ENCODE assay signal across 8 cellular contexts in genomic region chr9:19456996-19457693, GRCh38.
DNase-seq lines count a peak whose midpoint lies in the region; ATAC-seq and TF ChIP-seq lines count a peak whose summit lies in the region.

No MANE protein-coding gene starts in this region.

- H3K36me3 ChIP-seq in HUES48 (ENCODE audit: control insufficient read depth, insufficient read depth, low read length): no peaks in the 10 kb centered on the region
- no peaks in the 10 kb centered on the region for H3K36me3 ChIP-seq in OCI-LY3 (replicated peaks; ENCODE audit: low read depth, low read length)

- H3K4me3 ChIP-seq in HUES48 (ENCODE audit: low read depth, low read length) (no peak overlapping the region), OCI-LY3 (ENCODE audit: low read length) (peak overlapping the region; percentile 75)

- no peaks in the 10 kb centered on the region for H3K79me2 ChIP-seq in OCI-LY3 (ENCODE audit: low read length)

- no peaks in the 10 kb centered on the region for H4K20me1 ChIP-seq in OCI-LY3 (ENCODE audit: insufficient read depth, low read length)

- H2AFZ ChIP-seq in OCI-LY3 (ENCODE audit: low read depth, low read length): peak overlapping the region; percentile 57

- H3K4me3 Mint-ChIP-seq in nephron: peak overlapping the region; percentile 4 to 30 (median 15)
- peak overlapping the region; percentile 56 to 60 for H3K4me3 Mint-ChIP-seq in stimulated activated naive CD8-positive, alpha-beta T cell treated with anti-CD3 and anti-CD28 coated beads, Interleukin-15, amount 100 ng/mL, for 72 hours

- peaks cover 4% of the 10 kb centered on the region for H3K27me3 Mint-ChIP-seq in nephron (ENCODE audit: low read depth)
- H3K27me3 Mint-ChIP-seq in stimulated activated naive CD8-positive, alpha-beta T cell treated with anti-CD3 and anti-CD28 coated beads, Interleukin-15, amount 100 ng/mL, for 72 hours: no peaks in the 10 kb centered on the region

- H3K9me3 ChIP-seq in HUES48 (ENCODE audit: control insufficient read depth, insufficient read depth, low read length) (no peaks in the 10 kb centered on the region), OCI-LY3 (ENCODE audit: insufficient read depth, low read length) (no peaks in the 10 kb centered on the region)

- H3K27ac ChIP-seq in HUES48 (ENCODE audit: low read depth, low read length): peak overlapping the region; percentile 42
- H3K27ac ChIP-seq in OCI-LY3 (ENCODE audit: low read length): no peak overlapping the region

- peaks cover 6% of the 10 kb centered on the region for H3K4me1 Mint-ChIP-seq in nephron
- H3K4me1 Mint-ChIP-seq in stimulated activated naive CD8-positive, alpha-beta T cell treated with anti-CD3 and anti-CD28 coated beads, Interleukin-15, amount 100 ng/mL, for 72 hours: peaks cover 16% of the 10 kb centered on the region

- DNase-seq in DMS53 (lab: John Stamatoyannopoulos, UW) (peak; percentile 79), activated T-cell treated with anti-CD3 and anti-CD28 coated beads for 48 hours (ENCODE audit: low read depth) (peak; percentile 37), fibroblast of gingiva (ENCODE audit: low read depth) (peak; percentile 65)
- DNase-seq in stimulated activated naive CD8-positive, alpha-beta T cell treated with anti-CD3 and anti-CD28 coated beads, Interleukin-15, amount 100 ng/mL, for 72 hours: peak; percentile 57 to 64

- H3K9ac ChIP-seq in HUES48 (ENCODE audit: low read depth, low read length) (peak overlapping the region; percentile 6; the same call in 1 of the 2 replicates), OCI-LY3 (ENCODE audit: low read length) (peak overlapping the region; percentile 53)

- H3K4me1 ChIP-seq in HUES48 (ENCODE audit: control insufficient read depth, insufficient read depth, low read length): peaks cover 22% of the 10 kb centered on the region
- peaks cover 36% of the 10 kb centered on the region for H3K4me1 ChIP-seq in OCI-LY3 (ENCODE audit: low read length)

- peak; percentile 89 for ATAC-seq in GM21423 (IDR thresholded peaks at IDR 0.05; ENCODE audit: unreplicated experiment)
- ATAC-seq in stimulated activated naive CD8-positive, alpha-beta T cell treated with anti-CD3 and anti-CD28 coated beads, Interleukin-15, amount 100 ng/mL, for 72 hours: peak; percentile 82

- H3K4me2 ChIP-seq in OCI-LY3 (ENCODE audit: low read length): peak overlapping the region; percentile 53

- H3K27ac Mint-ChIP-seq in nephron: peak overlapping the region in 2 of 3 experiments; percentile 6 to 16
- no peak overlapping the region for H3K27ac Mint-ChIP-seq in stimulated activated naive CD8-positive, alpha-beta T cell treated with anti-CD3 and anti-CD28 coated beads, Interleukin-15, amount 100 ng/mL, for 72 hours

- no peaks in the 10 kb centered on the region for H3K27me3 ChIP-seq in HUES48 (ENCODE audit: control insufficient read depth, insufficient read depth, low read length)
- no peaks in the 10 kb centered on the region for H3K27me3 ChIP-seq in OCI-LY3 (ENCODE audit: low read depth, low read length)

- H3K9me3 Mint-ChIP-seq in nephron: no peaks in the 10 kb centered on the region
- no peaks in the 10 kb centered on the region for H3K9me3 Mint-ChIP-seq in stimulated activated naive CD8-positive, alpha-beta T cell treated with anti-CD3 and anti-CD28 coated beads, Interleukin-15, amount 100 ng/mL, for 72 hours

- H3K36me3 Mint-ChIP-seq in nephron (ENCODE audit: low read depth): no peaks in the 10 kb centered on the region

- TF ChIP-seq CTCF in OCI-LY3 (IDR thresholded peaks at IDR 0.05; ENCODE audit: low read depth, low read length) (peak; percentile 94), nephron (IDR thresholded peaks at IDR 0.05; ENCODE audit: unreplicated experiment in 3 of 3) (peak; percentile 94 to 99 (median 98))

Comparison
In these comparisons a context has a peak if more than half of its experiments do, and no peak if none do; other contexts are left out.
1. H3K27ac Mint-ChIP-seq: peak in nephron (2 of 3); none in stimulated activated naive CD8-positive, alpha-beta T cell treated with anti-CD3 and anti-CD28 coated beads, Interleukin-15, amount 100 ng/mL, for 72 hours (0 of 2).
2. Peak in every context shown above with its lines, with median percentiles within 50 percentile points of each other: DNase-seq.